8 cellular contexts compared by ENCODE assay signal in the genomic region with DNA sequence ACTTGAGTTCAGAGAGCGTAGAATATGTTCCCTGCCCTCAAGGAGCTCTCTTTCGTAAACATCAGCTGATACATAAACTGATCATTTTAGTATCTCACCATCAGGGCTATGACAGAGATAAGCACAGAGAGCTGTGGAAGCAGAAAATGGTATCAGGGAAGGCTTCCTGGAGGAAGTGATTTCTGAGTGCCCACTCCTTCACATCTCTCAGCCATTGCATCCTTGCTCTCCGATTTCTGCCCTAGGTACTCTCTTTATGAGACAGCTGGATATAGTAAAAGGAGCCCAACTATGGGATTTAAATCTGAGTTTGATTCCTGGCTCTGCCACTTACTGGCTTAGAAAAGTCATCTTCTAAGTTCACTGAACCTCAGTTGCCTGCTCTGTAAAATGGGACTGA.
"Had no signal": no experiment of that assay in that cellular context is flagged by ENCODE, and none has a peak within 500 bp of the region (broad histone marks: within the 10 kb centered on the region; RNA-seq: fewer than 3 reads in every experiment).

No MANE protein-coding gene starts in this region.

- ATAC-seq: HCT116 had no signal

- H3K27ac Mint-ChIP-seq: HFFc6 had no signal

- H3K27ac ChIP-seq: GM23248, KMS-11 had no signal

- H2AFZ ChIP-seq: GM23248 had no signal

- H3K4me2 ChIP-seq: KMS-11 had no signal

- H3K9ac ChIP-seq: GM23248, KMS-11 had no signal

- DNase-seq: GM23248, GOT3, HFFc6, KBM-7 had no signal

- H3K9me3 Mint-ChIP-seq: HFFc6 had no signal

- H3K4me3 Mint-ChIP-seq: HFFc6 had no signal

- FAIRE-seq: HTR-8/SVneo had no signal

- H3K9me3 ChIP-seq: HAP-1 had no signal

- H3K4me3 ChIP-seq: GM23248, HAP-1 had no signal

- H3K4me1 ChIP-seq: HAP-1 had no signal
